In the genomic region with DNA sequence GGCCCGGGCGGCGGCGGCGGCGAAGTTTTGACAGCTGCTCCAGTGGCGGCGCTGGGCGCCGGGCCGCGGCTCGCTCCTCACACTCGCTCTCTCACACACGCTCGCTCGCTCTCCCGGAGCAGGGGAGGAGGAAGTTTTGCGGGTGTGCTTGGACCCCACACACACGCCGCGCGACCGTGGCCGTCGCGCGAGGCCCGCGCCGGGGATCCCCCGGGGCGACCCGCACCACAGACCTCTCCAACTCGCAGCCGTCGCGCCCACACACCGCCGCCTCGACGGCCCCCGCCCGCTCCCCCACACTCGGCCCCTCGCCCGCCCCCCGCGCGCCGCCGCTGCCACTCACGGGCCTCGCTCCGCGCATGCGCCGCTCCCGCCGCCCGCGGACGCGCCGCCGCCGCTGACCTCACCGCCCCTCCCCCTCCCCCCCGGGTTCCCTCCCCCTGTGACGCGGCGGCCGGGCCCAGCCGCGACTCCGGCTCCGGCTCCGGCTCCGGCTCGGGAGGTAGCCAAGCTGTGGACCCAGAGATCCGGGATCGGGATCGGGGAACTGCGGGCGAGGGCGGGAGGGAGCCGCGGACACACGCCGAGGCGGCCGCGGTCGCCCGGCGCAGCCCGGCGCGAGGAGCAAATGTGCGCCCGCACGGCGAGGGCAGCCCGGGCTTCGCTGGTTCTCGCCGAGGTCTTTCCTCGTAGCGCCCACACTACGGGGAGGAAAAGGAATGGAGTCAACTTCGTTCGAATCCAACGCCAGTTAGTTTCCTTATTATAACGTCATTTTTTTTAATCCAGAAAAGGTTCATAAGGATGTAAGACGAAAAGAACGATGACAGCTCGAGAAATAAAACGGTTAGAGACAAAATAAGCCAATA, we compare ENCODE assay signal across 8 cellular contexts. TPM values are rescaled to one million over a fixed set of nuclear protein-coding genes. Genes with fewer than 3 reads are reported as not detected.
A peak's percentile ranks its signal among the peaks of the same experiment; 100 is the strongest.
DNase-seq lines count a peak whose midpoint lies in the region; ATAC-seq and TF ChIP-seq lines count a peak whose summit lies in the region.

No MANE protein-coding gene starts in this region.

- CTCF ChIA-PET in GM10248 (lab: Yijun Ruan, JAX) = no interaction called here

- in situ Hi-C loops in transverse colon (cut with MboI; ENCODE audit: low pct_ligation_motif_present in 1 of 4, low pct_unique_long_range_greater_than_20kb in 1 of 4, low sequenced_read_pairs in 3 of 4) = no loop called here

- peak in 1 of 2 donors; percentile 56 for TF ChIP-seq POLR2A in heart left ventricle (IDR thresholded peaks at IDR 0.05)
- no peak for TF ChIP-seq POLR2A in transverse colon (IDR thresholded peaks at IDR 0.05)

- TF ChIP-seq CTCF in GM10248 (IDR thresholded peaks at IDR 0.05; ENCODE audit: control extremely low read depth, extremely low read depth, low read depth, missing control alignments) = peak; percentile 7
- TF ChIP-seq CTCF in heart left ventricle (IDR thresholded peaks at IDR 0.05) = no peak
- no peak for TF ChIP-seq CTCF in transverse colon (IDR thresholded peaks at IDR 0.05)

- H3K9me3 ChIP-seq in adipocyte (ENCODE audit: control insufficient read depth, low read length) (no peaks in the 10 kb centered on the region), heart left ventricle (no peaks in the 10 kb centered on the region), transverse colon (no peaks in the 10 kb centered on the region)

- peak overlapping the region; percentile 84 for H3K4me3 ChIP-seq in adipocyte (ENCODE audit: low read length)
- H3K4me3 ChIP-seq in heart left ventricle = peak overlapping the region; percentile 39 to 98 (median 76)
- peak overlapping the region; percentile 69 to 87 (median 76) for H3K4me3 ChIP-seq in transverse colon

- POLR2A ChIA-PET in GM10248 (lab: Yijun Ruan, JAX) = no interaction called here

- H3K27ac ChIP-seq in heart left ventricle (peak overlapping the region; percentile 92 to 100 (median 97)), transverse colon (peak overlapping the region; percentile 100)

- no peak for TF ChIP-seq EP300 in transverse colon (IDR thresholded peaks at IDR 0.05; ENCODE audit: low read depth)

- intact Hi-C loops in heart left ventricle (cut with DNase I) (loop anchor here in 7 of 10 donors (1.0 to 10.0 kb wide), 7 partner anchors 26 to 238 kb away; a partner anchor contains a TSS), transverse colon (cut with DNase I; ENCODE audit: low total_unique reads) (no loop called here)

- WGBS in heart left ventricle, 4 donors = 0 to 1% (median 1%) methylated on average over 27 to 117 of the region's 118 CpGs
- WGBS in transverse colon (ENCODE audit: low coverage in 1 of 2), 2 donors = 0 to 2% methylated on average over 6 to 57 of the region's 118 CpGs

- no peaks in the 10 kb centered on the region for H3K36me3 ChIP-seq in adipocyte (ENCODE audit: control insufficient read depth, insufficient read depth, low read length, severe bottlenecking)
- H3K36me3 ChIP-seq in heart left ventricle = no peaks in the 10 kb centered on the region
- no peaks in the 10 kb centered on the region for H3K36me3 ChIP-seq in transverse colon

- H3K9ac ChIP-seq in adipocyte (ENCODE audit: low read length) = peak overlapping the region; percentile 84

- H3K27me3 ChIP-seq in adipocyte (replicated peaks; ENCODE audit: control insufficient read depth, insufficient read depth, low read length) (no peaks in the 10 kb centered on the region), heart left ventricle (no peaks in the 10 kb centered on the region), transverse colon (no peaks in the 10 kb centered on the region)

- H3K4me1 ChIP-seq in adipocyte (ENCODE audit: control insufficient read depth, insufficient read depth, low read length) = peaks cover 16% of the 10 kb centered on the region
- peaks cover 0 to 28% (median 22%) of the 10 kb centered on the region in 12 donors for H3K4me1 ChIP-seq in heart left ventricle
- peaks cover 0 to 29% (median 13%) of the 10 kb centered on the region in 4 donors for H3K4me1 ChIP-seq in transverse colon

- ATAC-seq in HG02588 (IDR thresholded peaks at IDR 0.05; ENCODE audit: unreplicated experiment) (peak; percentile 56), heart left ventricle (peak; percentile 83 to 93 (median 90))

- DNase-seq in GM10248 (ENCODE audit: extremely low spot score) (peak; percentile 92), NCI-H1092 treated with DMSO at 0.1 percent for 48 hours (lab: John Stamatoyannopoulos, UW) (peak; percentile 93), SW 1271 (lab: John Stamatoyannopoulos, UW) (peak; percentile 57 to 76), adipocyte (ENCODE audit: low read depth) (peak; percentile 98), heart left ventricle (peak; percentile 95 to 96 (median 95)), pons (ENCODE audit: low spot score) (peak; percentile 87), transverse colon (peak; percentile 95)

RNA-seq across cellular contexts. Expression of a gene that starts 0.7 kb away (rescaled TPM):
- total RNA-seq in heart left ventricle (10 to 100 TPM; 29.3 to 62.4 (median 49.0) TPM), transverse colon (10 to 100 TPM; 72.6 to 99.5 (median 83.8) TPM)
- 10 to 100 TPM in 1 of 2 donors, 1 to 10 TPM in 1; 8.4 to 17.4 TPM for polyA plus RNA-seq in heart left ventricle

Comparison
In these comparisons a context has a peak if more than half of its experiments do, and no peak if none do; other contexts are left out.
1. Peak in every context shown above with its lines: DNase-seq, ATAC-seq, H3K4me3 ChIP-seq and H3K27ac ChIP-seq.